ENCODE assay signal across 8 cellular contexts in the genomic region with DNA sequence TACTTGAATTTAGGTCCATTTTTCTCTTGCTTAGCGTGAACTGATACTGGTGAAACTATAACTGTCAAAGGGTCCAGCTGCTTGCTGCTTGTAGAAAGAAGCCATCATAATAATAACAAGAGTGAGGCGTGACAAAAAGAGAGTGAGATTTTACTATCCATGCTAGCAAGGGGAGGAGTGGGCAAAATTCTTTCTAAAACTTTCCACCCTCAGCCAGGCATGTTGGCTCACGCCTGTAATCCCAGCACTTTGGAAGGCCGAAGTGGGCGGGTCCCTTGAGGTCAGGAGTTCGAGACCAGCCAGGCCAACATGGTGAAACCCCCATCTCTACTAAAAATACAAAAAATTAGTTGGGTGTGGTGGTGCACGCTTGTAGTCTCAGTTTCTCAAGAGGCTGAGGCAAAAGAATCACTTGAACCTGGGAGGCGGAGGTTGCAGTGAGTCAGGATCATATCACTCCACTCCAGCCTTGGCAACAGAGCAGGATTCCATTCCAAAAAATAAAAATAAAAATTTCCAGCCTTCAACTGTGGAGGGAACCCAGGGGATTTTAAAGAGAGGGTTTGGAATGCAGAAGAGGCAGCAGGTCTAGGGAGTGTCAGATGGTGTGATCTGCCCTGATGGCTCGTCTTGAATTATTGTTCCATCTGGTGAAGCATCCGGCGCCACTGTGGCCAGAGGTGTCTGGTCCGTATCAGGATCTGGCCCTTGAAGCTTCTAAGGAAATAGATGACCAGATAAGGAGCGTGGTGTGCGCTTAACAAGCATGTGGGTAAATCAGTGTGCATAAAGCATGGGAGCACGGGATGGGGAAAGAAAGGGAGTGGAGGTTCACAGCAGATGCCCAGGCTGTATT. TPM values are rescaled to one million over a fixed set of nuclear protein-coding genes. Genes with fewer than 3 reads are reported as not detected.
DNase-seq lines count a peak whose midpoint lies in the region; ATAC-seq, FAIRE-seq and TF ChIP-seq lines count a peak whose summit lies in the region.

No MANE protein-coding gene starts in this region.

- H3K36me3 ChIP-seq in sigmoid colon: peaks cover 0 to 11% (median 0%) of the 10 kb centered on the region in 4 donors

- intact Hi-C loops in sigmoid colon (cut with DNase I): loop anchor here (2.0 to 10.0 kb wide), 2 partner anchors 135 to 199 kb away; partner anchors contain the start of genes SLC25A4 and SNX25

- no peak overlapping the region for H3K4me3 ChIP-seq in sigmoid colon

- no peak for TF ChIP-seq POLR2A in sigmoid colon (IDR thresholded peaks at IDR 0.05)

- peak; percentile 37 for ATAC-seq in GM18511 (IDR thresholded peaks at IDR 0.05; ENCODE audit: unreplicated experiment)
- ATAC-seq in HG03280 (IDR thresholded peaks at IDR 0.05; ENCODE audit: unreplicated experiment): peak; percentile 44
- ATAC-seq in HG02970 (IDR thresholded peaks at IDR 0.05; ENCODE audit: low FRiP score, unreplicated experiment): no peak

- peak; percentile 93 for DNase-seq in sigmoid colon
- DNase-seq in medulla oblongata (ENCODE audit: extremely low spot score): no peak
- DNase-seq in ecto neural progenitor cell (ENCODE audit: low spot score): no peak
- DNase-seq in anterior cingulate cortex (lab: John Stamatoyannopoulos, UW): no peak

- peak overlapping the region; percentile 61 to 88 (median 80) for H3K27ac ChIP-seq in sigmoid colon

- no peaks in the 10 kb centered on the region for H3K27me3 ChIP-seq in sigmoid colon

- H3K4me1 ChIP-seq in sigmoid colon: peaks cover 0 to 37% (median 23%) of the 10 kb centered on the region in 4 donors

- TF ChIP-seq CTCF in sigmoid colon (IDR thresholded peaks at IDR 0.05): no peak

- FAIRE-seq in endometrium (lab: Jason Lieb, UNC): peak; percentile 86

- H3K9me3 ChIP-seq in sigmoid colon: no peaks in the 10 kb centered on the region

- TF ChIP-seq EP300 in sigmoid colon (IDR thresholded peaks at IDR 0.05): peak; percentile 48 to 93 (median 85)

- WGBS in sigmoid colon, 2 donors: 84 to 90% methylated on average over 15 of the region's 15 CpGs

RNA-seq across cellular contexts. Expression of gene LRP2BP, which starts 51.8 kb away (rescaled TPM):
- total RNA-seq in sigmoid colon: 1 to 10 TPM; 1.8 to 2.6 (median 2.3) TPM
- under 1 TPM; 0.16 to 0.60 (median 0.23) TPM for polyA plus RNA-seq in sigmoid colon

RNA-seq across cellular contexts. Expression of gene ANKRD37, which starts 52.7 kb away (rescaled TPM):
- 10 to 100 TPM in 3 of 4 donors, 1 to 10 TPM in 1; 8.9 to 17.6 (median 11.5) TPM for total RNA-seq in sigmoid colon
- polyA plus RNA-seq in sigmoid colon: 10 to 100 TPM; 11.7 to 28.8 (median 16.9) TPM
